In the genomic region with DNA sequence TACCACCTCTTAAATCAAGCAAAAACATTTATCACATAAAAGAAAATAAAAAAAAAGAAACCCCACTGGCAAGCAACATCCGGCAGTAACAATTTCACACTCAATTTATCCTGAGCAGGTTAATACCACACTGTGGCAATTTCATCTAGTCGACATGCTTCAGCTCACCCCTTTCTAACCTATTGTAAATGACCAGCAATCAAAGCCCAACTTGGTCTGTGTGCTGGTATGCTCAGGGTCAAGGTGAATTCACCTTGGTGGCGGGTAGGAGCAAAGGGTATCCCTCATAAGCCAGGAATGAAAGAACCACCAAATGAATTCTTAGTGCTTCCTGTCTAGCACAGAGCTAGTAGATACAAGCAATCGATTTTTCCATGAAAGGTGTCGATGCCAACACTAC, we compare ENCODE assay signal across 20 cellular contexts.
A peak's percentile ranks its signal among the peaks of the same experiment; 100 is the strongest.
DNase-seq lines count a peak whose midpoint lies in the region; ATAC-seq, FAIRE-seq and TF ChIP-seq lines count a peak whose summit lies in the region.
"Had no signal": no experiment of that assay in that cellular context is flagged by ENCODE, and none has a peak within 500 bp of the region (broad histone marks: within the 10 kb centered on the region; RNA-seq: fewer than 3 reads in every experiment).

No MANE protein-coding gene starts in this region.

- no peak overlapping the region for H2BK5ac ChIP-seq in mesenchymal stem cell (ENCODE audit: low read depth, low read length, poor library complexity, severe bottlenecking)

- H3K4me1 ChIP-seq in right cardiac atrium (ENCODE audit: control insufficient read depth, insufficient read depth, low read length) (peaks cover 17% of the 10 kb centered on the region), transverse colon (peaks cover 3 to 53% (median 23%) of the 10 kb centered on the region in 4 donors), mesenchymal stem cell (ENCODE audit: control insufficient read depth, insufficient read depth, low read depth, low read length) (no peaks in the 10 kb centered on the region)

- no peak overlapping the region for H4K91ac ChIP-seq in mesenchymal stem cell (ENCODE audit: low read length)

- no peak overlapping the region for H4K8ac ChIP-seq in mesenchymal stem cell (ENCODE audit: low read length)

- no peak overlapping the region for H2AFZ ChIP-seq in mesenchymal stem cell (ENCODE audit: low read depth, low read length)
- H2AFZ ChIP-seq: GM23338 had no signal

- POLR2A ChIA-PET in activated B cell treated with CpG ODN at 0.5 μM for 24 hours (lab: Charles Lee): no interaction called here

- H3K23ac ChIP-seq in mesenchymal stem cell (ENCODE audit: low read length in 2 of 2): no peak overlapping the region

- no peaks in the 10 kb centered on the region for H3K27me3 ChIP-seq in right cardiac atrium (ENCODE audit: control insufficient read depth, insufficient read depth)
- H3K27me3 ChIP-seq in transverse colon: no peaks in the 10 kb centered on the region
- H3K27me3 ChIP-seq in mesenchymal stem cell (ENCODE audit: control insufficient read depth in 1 of 2, insufficient read depth in 1 of 2, low read length in 2 of 2): no peaks in the 10 kb centered on the region

- TF ChIP-seq POLR2A in transverse colon (IDR thresholded peaks at IDR 0.05): no peak

- no peak for TF ChIP-seq EP300 in transverse colon (IDR thresholded peaks at IDR 0.05; ENCODE audit: low read depth)

- no peak overlapping the region for H3K9ac ChIP-seq in mesenchymal stem cell (ENCODE audit: low read length)

- H3K4me3 Mint-ChIP-seq in activated B cell treated with CpG ODN at 0.5 μM for 24 hours: no peak overlapping the region
- H3K4me3 Mint-ChIP-seq: GM23338 had no signal

- CTCF ChIA-PET in activated B cell treated with CpG ODN at 0.5 μM for 24 hours (lab: Charles Lee): interaction anchor here (1.2 to 1.7 kb wide), 2 partner anchors 12 to 42 kb away, joined by 3 to 4 read pairs; no protein-coding TSS in a partner anchor

- H3K4me1 Mint-ChIP-seq in activated B cell treated with CpG ODN at 0.5 μM for 24 hours: peaks cover 78% of the 10 kb centered on the region

- no peaks in the 10 kb centered on the region for H3K9me3 ChIP-seq in right cardiac atrium (ENCODE audit: control insufficient read depth, low read length)
- no peaks in the 10 kb centered on the region for H3K9me3 ChIP-seq in transverse colon
- no peaks in the 10 kb centered on the region for H3K9me3 ChIP-seq in mesenchymal stem cell (ENCODE audit: control insufficient read depth, low read length)
- H3K9me3 ChIP-seq: thoracic aorta had no signal

- H3K36me3 ChIP-seq in transverse colon (no peaks in the 10 kb centered on the region), mesenchymal stem cell (ENCODE audit: control insufficient read depth in 1 of 2, insufficient read depth in 2 of 2, low read depth in 1 of 2, low read length in 2 of 2) (peaks cover 0 to 3% of the 10 kb centered on the region in 2 experiments)
- H3K36me3 ChIP-seq: thoracic aorta had no signal

- H2BK12ac ChIP-seq in mesenchymal stem cell (ENCODE audit: low read length in 2 of 2): no peak overlapping the region

- H3K27ac Mint-ChIP-seq in activated B cell treated with CpG ODN at 0.5 μM for 24 hours: peak overlapping the region; percentile 41
- H3K27ac Mint-ChIP-seq: GM23338 had no signal

- H3K9me3 Mint-ChIP-seq in activated B cell treated with CpG ODN at 0.5 μM for 24 hours: no peaks in the 10 kb centered on the region
- H3K9me3 Mint-ChIP-seq: GM23338 had no signal

- no peak overlapping the region for H3K18ac ChIP-seq in mesenchymal stem cell (ENCODE audit: low read depth in 1 of 2, low read length in 2 of 2)

- H2BK15ac ChIP-seq in mesenchymal stem cell (ENCODE audit: low read depth, poor library complexity, severe bottlenecking): no peak overlapping the region

- H3K36me3 Mint-ChIP-seq in activated B cell treated with CpG ODN at 0.5 μM for 24 hours (ENCODE audit: low read depth): peaks cover 38% of the 10 kb centered on the region

- TF ChIP-seq CTCF in activated B cell treated with CpG ODN at 0.5 μM for 24 hours (IDR thresholded peaks at IDR 0.05) (no peak), transverse colon (IDR thresholded peaks at IDR 0.05) (no peak)

- no peak overlapping the region for H3K14ac ChIP-seq in mesenchymal stem cell (ENCODE audit: low read length in 2 of 2)

- in situ Hi-C loops in transverse colon (cut with MboI; ENCODE audit: low pct_ligation_motif_present in 1 of 4, low pct_unique_long_range_greater_than_20kb in 1 of 4, low sequenced_read_pairs in 3 of 4): no loop called here

- H3K4ac ChIP-seq in mesenchymal stem cell (ENCODE audit: low read depth in 1 of 2, low read length in 2 of 2): no peak overlapping the region

- WGBS in right cardiac atrium: 56% methylated on average over 5 of the region's 5 CpGs
- 73 to 90% methylated on average over 4 to 5 of the region's 5 CpGs for WGBS in transverse colon (ENCODE audit: low coverage in 1 of 2), 2 donors
- WGBS in mesenchymal stem cell: 80% methylated on average over 5 of the region's 5 CpGs

- no peaks in the 10 kb centered on the region for H3K27me3 Mint-ChIP-seq in activated B cell treated with CpG ODN at 0.5 μM for 24 hours

- no peak overlapping the region for H2AK5ac ChIP-seq in mesenchymal stem cell (ENCODE audit: low read length, severe bottlenecking)

- ATAC-seq in right cardiac atrium (no peak), activated B cell treated with CpG ODN at 0.5 μM for 24 hours (ENCODE audit: low read depth) (no peak), GM18858 (IDR thresholded peaks at IDR 0.05; ENCODE audit: unreplicated experiment) (no peak)
- ATAC-seq: GM23338 had no signal

- H3K4me3 ChIP-seq in right cardiac atrium (ENCODE audit: low read length): no peak overlapping the region
- H3K4me3 ChIP-seq in transverse colon: no peak overlapping the region
- no peak overlapping the region for H3K4me3 ChIP-seq in mesenchymal stem cell (ENCODE audit: insufficient read depth in 1 of 2, low read depth in 1 of 2, low read length in 2 of 2)
- H3K4me3 ChIP-seq: GM23338, thoracic aorta had no signal

- DNase-seq in right cardiac atrium (no peak), cardiac septum (ENCODE audit: low spot score) (no peak), activated B cell treated with CpG ODN at 0.5 μM for 24 hours (no peak), transverse colon (no peak), mesenchymal stem cell (no peak)
- DNase-seq: amniotic stem cell; DMS79; hippocampal formation; IMR-90; NCI-H2029; small intestine; stimulated activated CD4-positive, alpha-beta T cell treated with anti-CD3 and anti-CD28 coated beads, Interleukin-4, amount 100 ng/mL, for 4 hours; stimulated activated CD8-positive, alpha-beta memory T cell treated with anti-CD3 and anti-CD28 coated beads, Interleukin-4, amount 100 ng/mL, for 48 hours; SW 1271 had no signal

- intact Hi-C loops in right cardiac atrium (cut with DNase I) (no loop called here), cardiac septum (cut with DNase I) (no loop called here), activated B cell treated with CpG ODN at 0.5 μM for 24 hours (cut with micrococcal nuclease) (no loop called here), transverse colon (cut with DNase I; ENCODE audit: low total_unique reads) (no loop called here)

- H3K4me2 ChIP-seq in mesenchymal stem cell (ENCODE audit: low read length, poor library complexity, severe bottlenecking): no peak overlapping the region
- H3K4me2 ChIP-seq: GM23338 had no signal

- FAIRE-seq in islet of Langerhans (lab: Jason Lieb, UNC): peak; percentile 90
- FAIRE-seq: endometrium, small intestine had no signal

- H2BK120ac ChIP-seq in mesenchymal stem cell (ENCODE audit: low read depth, low read length): no peak overlapping the region

- peaks cover 7% of the 10 kb centered on the region for H3K79me1 ChIP-seq in mesenchymal stem cell (replicated peaks; ENCODE audit: low read length, poor library complexity, severe bottlenecking)

- peak overlapping the region; percentile 15 for H3K27ac ChIP-seq in right cardiac atrium (ENCODE audit: low read length)
- peak overlapping the region; percentile 0 to 62 (median 46) for H3K27ac ChIP-seq in transverse colon
- H3K27ac ChIP-seq in mesenchymal stem cell (ENCODE audit: low read length, poor library complexity, severe bottlenecking): no peak overlapping the region
- H3K27ac ChIP-seq: thoracic aorta, VCaP had no signal
